1 cellular context compared by ENCODE assay signal in the genomic region with DNA sequence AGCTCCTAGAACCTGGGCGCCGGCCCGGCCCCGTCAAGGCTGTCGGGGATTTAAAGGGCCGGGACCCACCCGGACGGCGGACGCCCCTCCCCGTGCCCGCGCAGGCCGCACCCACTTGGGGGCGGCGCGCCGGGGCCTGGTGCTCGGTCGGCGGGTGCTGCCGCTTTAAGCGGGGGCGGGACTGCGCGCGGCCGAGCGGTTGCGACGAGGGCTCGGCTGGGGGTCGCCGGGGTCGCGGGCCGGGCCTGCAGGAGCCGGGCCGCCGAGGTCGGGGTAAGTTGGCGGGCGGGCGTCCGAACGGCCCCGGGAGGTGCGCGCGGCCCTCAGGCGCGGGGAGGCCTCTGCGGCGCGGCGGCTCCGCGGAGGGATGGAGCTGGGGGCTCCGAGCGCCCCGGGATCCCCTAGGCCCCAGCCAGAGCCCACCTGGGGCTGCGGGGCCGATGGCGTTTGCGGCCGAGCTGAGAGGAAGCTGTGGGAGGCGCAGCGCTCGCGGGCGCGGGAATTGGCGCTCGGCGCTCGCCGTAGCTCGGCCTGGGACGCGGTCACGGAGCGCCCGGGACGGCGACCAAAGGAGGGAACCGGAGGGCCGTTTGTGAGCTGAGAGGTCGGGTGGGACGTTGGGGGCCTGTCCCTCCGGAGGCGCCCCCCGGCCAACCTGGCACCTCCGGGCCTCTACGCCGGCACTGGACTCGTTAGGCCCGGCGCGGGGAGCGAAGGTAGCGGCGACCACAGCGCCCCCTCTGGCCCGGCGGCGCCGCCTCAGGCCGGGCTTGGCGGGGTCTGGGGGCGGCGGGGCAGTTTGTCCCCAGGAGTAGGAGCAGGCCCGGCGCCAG.
A peak's percentile ranks its signal among the peaks of the same experiment; 100 is the strongest.
TF ChIP-seq lines count a peak whose summit lies in the region.

Gene TRRAP, plus strand, starts transcription at position 168 of the 833 bp plus-strand sequence. CDS start 2,619 bp downstream, outside the sequence.

TF ChIP-seq in K562, 482 proteins besides CTCF, POLR2A, EP300 and RAD21 (continued from another document and continues in another):
- peak; percentile 54; the same call in 1 of the 2 replicates for TF ChIP-seq ZNF511 (CRISPR knock-in tag; IDR thresholded peaks at IDR 0.05)
- no peak for TF ChIP-seq ZC3H11A (IDR thresholded peaks at IDR 0.05; ENCODE audit: low read depth, low read length)
- TF ChIP-seq SMAD4 (CRISPR knock-in tag; conservative IDR thresholded peaks at IDR 0.05): peak; percentile 67; the same call in 1 of the 2 replicates
- TF ChIP-seq BHLHE40 (IDR thresholded peaks at IDR 0.05; ENCODE audit: low read length): peak; percentile 14; the same call in 1 of the 2 replicates
- TF ChIP-seq RNF2 (IDR thresholded peaks at IDR 0.05): no peak
- peak; percentile 80 to 97 for TF ChIP-seq MAZ (CRISPR knock-in tag; conservative IDR thresholded peaks at IDR 0.05 in 1 of 2, IDR thresholded peaks at IDR 0.05 in 1 of 2)
- peak; percentile 91 for TF ChIP-seq E2F1 (CRISPR knock-in tag; IDR thresholded peaks at IDR 0.05)
- no peak for TF ChIP-seq BACH1 (tag; IDR thresholded peaks at IDR 0.05)
- no peak for TF ChIP-seq FOXM1 (IDR thresholded peaks at IDR 0.05; ENCODE audit: low read depth)
- TF ChIP-seq FOXM1 (CRISPR knock-in tag; IDR thresholded peaks at IDR 0.05; ENCODE audit: low read depth): 0 out of 2 replicates have a peak, but pooled peaks have one; percentile 77
- TF ChIP-seq ARID1B (IDR thresholded peaks at IDR 0.05): no peak
- peak; percentile 58; the same call in 1 of the 2 replicates for TF ChIP-seq ZNF12 (CRISPR knock-in tag; IDR thresholded peaks at IDR 0.05)
- TF ChIP-seq ZNF398 (CRISPR knock-in tag; IDR thresholded peaks at IDR 0.05): no peak
- TF ChIP-seq, protein P1, sequence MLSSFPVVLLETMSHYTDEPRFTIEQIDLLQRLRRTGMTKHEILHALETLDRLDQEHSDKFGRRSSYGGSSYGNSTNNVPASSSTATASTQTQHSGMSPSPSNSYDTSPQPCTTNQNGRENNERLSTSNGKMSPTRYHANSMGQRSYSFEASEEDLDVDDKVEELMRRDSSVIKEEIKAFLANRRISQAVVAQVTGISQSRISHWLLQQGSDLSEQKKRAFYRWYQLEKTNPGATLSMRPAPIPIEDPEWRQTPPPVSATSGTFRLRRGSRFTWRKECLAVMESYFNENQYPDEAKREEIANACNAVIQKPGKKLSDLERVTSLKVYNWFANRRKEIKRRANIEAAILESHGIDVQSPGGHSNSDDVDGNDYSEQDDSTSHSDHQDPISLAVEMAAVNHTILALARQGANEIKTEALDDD (IDR thresholded peaks at IDR 0.05): no peak
- no peak for TF ChIP-seq ZNF134 (CRISPR knock-in tag; conservative IDR thresholded peaks at IDR 0.05)
- TF ChIP-seq ZNF699 (CRISPR knock-in tag; IDR thresholded peaks at IDR 0.05; ENCODE audit: insufficient replicate concordance): no peak
- peak; percentile 60 for TF ChIP-seq CREB1 (IDR thresholded peaks at IDR 0.05)
- TF ChIP-seq CREB1 (CRISPR knock-in tag; IDR thresholded peaks at IDR 0.05): peak; percentile 55; the same call in 1 of the 2 replicates
- TF ChIP-seq RBM22 (IDR thresholded peaks at IDR 0.05; ENCODE audit: low read depth, low read length, poor library complexity, severe bottlenecking): peak; percentile 46
- TF ChIP-seq, protein P2, sequence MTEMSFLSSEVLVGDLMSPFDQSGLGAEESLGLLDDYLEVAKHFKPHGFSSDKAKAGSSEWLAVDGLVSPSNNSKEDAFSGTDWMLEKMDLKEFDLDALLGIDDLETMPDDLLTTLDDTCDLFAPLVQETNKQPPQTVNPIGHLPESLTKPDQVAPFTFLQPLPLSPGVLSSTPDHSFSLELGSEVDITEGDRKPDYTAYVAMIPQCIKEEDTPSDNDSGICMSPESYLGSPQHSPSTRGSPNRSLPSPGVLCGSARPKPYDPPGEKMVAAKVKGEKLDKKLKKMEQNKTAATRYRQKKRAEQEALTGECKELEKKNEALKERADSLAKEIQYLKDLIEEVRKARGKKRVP (CRISPR knock-in tag; IDR thresholded peaks at IDR 0.05): no peak
- TF ChIP-seq ILF3 (IDR thresholded peaks at IDR 0.05; ENCODE audit: borderline replicate concordance): peak; percentile 85; the same call in 1 of the 2 replicates
- no peak for TF ChIP-seq ZNF143 (CRISPR knock-in tag; IDR thresholded peaks at IDR 0.05)
- 0 out of 2 replicates have a peak, but pooled peaks have one; percentile 46 for TF ChIP-seq ZNF830 (CRISPR knock-in tag; IDR thresholded peaks at IDR 0.05)
- peak; percentile 73; the same call in 1 of the 2 replicates for TF ChIP-seq ATF7 (IDR thresholded peaks at IDR 0.05)
- no peak for TF ChIP-seq PHF21A (IDR thresholded peaks at IDR 0.05; ENCODE audit: borderline replicate concordance, low read depth)
- TF ChIP-seq CHD2 (IDR thresholded peaks at IDR 0.05; ENCODE audit: low read depth, low read length): no peak
- TF ChIP-seq KLF6 (CRISPR knock-in tag; IDR thresholded peaks at IDR 0.05; ENCODE audit: borderline replicate concordance): no peak
- TF ChIP-seq STAG1 (CRISPR knock-in tag; IDR thresholded peaks at IDR 0.05; ENCODE audit: borderline replicate concordance): no peak; the same call in 1 of the 2 replicates
- TF ChIP-seq TRIM28 (IDR thresholded peaks at IDR 0.05): no peak
- peak; percentile 92 for TF ChIP-seq POLR2G (IDR thresholded peaks at IDR 0.05; ENCODE audit: low read depth, low read length)
- no peak for TF ChIP-seq SNAPC5 (CRISPR knock-in tag; IDR thresholded peaks at IDR 0.05)
- TF ChIP-seq NFE2L1 (tag; IDR thresholded peaks at IDR 0.05; ENCODE audit: borderline replicate concordance, low read depth): no peak
- no peak for TF ChIP-seq HNRNPH1 (optimal IDR thresholded peaks at IDR 0.05; ENCODE audit: low read depth, low read length)
- peak; percentile 20; the same call in 1 of the 2 replicates for TF ChIP-seq CBX1 (IDR thresholded peaks at IDR 0.05; ENCODE audit: low read depth)
- TF ChIP-seq, protein P3, sequence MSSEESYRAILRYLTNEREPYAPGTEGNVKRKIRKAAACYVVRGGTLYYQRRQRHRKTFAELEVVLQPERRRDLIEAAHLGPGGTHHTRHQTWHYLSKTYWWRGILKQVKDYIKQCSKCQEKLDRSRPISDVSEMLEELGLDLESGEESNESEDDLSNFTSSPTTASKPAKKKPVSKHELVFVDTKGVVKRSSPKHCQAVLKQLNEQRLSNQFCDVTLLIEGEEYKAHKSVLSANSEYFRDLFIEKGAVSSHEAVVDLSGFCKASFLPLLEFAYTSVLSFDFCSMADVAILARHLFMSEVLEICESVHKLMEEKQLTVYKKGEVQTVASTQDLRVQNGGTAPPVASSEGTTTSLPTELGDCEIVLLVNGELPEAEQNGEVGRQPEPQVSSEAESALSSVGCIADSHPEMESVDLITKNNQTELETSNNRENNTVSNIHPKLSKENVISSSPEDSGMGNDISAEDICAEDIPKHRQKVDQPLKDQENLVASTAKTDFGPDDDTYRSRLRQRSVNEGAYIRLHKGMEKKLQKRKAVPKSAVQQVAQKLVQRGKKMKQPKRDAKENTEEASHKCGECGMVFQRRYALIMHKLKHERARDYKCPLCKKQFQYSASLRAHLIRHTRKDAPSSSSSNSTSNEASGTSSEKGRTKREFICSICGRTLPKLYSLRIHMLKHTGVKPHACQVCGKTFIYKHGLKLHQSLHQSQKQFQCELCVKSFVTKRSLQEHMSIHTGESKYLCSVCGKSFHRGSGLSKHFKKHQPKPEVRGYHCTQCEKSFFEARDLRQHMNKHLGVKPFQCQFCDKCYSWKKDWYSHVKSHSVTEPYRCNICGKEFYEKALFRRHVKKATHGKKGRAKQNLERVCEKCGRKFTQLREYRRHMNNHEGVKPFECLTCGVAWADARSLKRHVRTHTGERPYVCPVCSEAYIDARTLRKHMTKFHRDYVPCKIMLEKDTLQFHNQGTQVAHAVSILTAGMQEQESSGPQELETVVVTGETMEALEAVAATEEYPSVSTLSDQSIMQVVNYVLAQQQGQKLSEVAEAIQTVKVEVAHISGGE (CRISPR knock-in tag; IDR thresholded peaks at IDR 0.05): peak in 1 of 3 experiments; percentile 40; a peak in 1 of 6 replicates
- no peak for TF ChIP-seq FOXP4 (CRISPR knock-in tag; IDR thresholded peaks at IDR 0.05; ENCODE audit: borderline replicate concordance)
- peak; percentile 23 for TF ChIP-seq ZNF146 (CRISPR knock-in tag; IDR thresholded peaks at IDR 0.05; ENCODE audit: unreplicated experiment)
- TF ChIP-seq SMC3 (conservative IDR thresholded peaks at IDR 0.05; ENCODE audit: insufficient read depth, low read depth, low read length): no peak
- TF ChIP-seq, protein P4, sequence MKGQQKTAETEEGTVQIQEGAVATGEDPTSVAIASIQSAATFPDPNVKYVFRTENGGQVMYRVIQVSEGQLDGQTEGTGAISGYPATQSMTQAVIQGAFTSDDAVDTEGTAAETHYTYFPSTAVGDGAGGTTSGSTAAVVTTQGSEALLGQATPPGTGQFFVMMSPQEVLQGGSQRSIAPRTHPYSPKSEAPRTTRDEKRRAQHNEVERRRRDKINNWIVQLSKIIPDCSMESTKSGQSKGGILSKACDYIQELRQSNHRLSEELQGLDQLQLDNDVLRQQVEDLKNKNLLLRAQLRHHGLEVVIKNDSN (CRISPR knock-in tag; IDR thresholded peaks at IDR 0.05): no peak
- peak; percentile 15; the same call in 1 of the 2 replicates for TF ChIP-seq ELF2 (CRISPR knock-in tag; IDR thresholded peaks at IDR 0.05)
- TF ChIP-seq KAT7 (CRISPR knock-in tag; IDR thresholded peaks at IDR 0.05; ENCODE audit: borderline replicate concordance): 0 out of 2 replicates have a peak, but pooled peaks have one; percentile 53
- peak; percentile 14; the same call in 1 of the 2 replicates for TF ChIP-seq DPF2 (IDR thresholded peaks at IDR 0.05)
- no peak; a peak in 1 of 4 replicates for TF ChIP-seq KDM4B (IDR thresholded peaks at IDR 0.05; ENCODE audit: borderline replicate concordance in 2 of 2, low read depth in 1 of 2)
- TF ChIP-seq, protein P5, sequence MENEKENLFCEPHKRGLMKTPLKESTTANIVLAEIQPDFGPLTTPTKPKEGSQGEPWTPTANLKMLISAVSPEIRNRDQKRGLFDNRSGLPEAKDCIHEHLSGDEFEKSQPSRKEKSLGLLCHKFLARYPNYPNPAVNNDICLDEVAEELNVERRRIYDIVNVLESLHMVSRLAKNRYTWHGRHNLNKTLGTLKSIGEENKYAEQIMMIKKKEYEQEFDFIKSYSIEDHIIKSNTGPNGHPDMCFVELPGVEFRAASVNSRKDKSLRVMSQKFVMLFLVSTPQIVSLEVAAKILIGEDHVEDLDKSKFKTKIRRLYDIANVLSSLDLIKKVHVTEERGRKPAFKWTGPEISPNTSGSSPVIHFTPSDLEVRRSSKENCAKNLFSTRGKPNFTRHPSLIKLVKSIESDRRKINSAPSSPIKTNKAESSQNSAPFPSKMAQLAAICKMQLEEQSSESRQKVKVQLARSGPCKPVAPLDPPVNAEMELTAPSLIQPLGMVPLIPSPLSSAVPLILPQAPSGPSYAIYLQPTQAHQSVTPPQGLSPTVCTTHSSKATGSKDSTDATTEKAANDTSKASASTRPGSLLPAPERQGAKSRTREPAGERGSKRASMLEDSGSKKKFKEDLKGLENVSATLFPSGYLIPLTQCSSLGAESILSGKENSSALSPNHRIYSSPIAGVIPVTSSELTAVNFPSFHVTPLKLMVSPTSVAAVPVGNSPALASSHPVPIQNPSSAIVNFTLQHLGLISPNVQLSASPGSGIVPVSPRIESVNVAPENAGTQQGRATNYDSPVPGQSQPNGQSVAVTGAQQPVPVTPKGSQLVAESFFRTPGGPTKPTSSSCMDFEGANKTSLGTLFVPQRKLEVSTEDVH (IDR thresholded peaks at IDR 0.05; ENCODE audit: low read depth, partially characterized antibody): peak; percentile 67
